ENCODE assay signal across 8 cellular contexts in the genomic region with DNA sequence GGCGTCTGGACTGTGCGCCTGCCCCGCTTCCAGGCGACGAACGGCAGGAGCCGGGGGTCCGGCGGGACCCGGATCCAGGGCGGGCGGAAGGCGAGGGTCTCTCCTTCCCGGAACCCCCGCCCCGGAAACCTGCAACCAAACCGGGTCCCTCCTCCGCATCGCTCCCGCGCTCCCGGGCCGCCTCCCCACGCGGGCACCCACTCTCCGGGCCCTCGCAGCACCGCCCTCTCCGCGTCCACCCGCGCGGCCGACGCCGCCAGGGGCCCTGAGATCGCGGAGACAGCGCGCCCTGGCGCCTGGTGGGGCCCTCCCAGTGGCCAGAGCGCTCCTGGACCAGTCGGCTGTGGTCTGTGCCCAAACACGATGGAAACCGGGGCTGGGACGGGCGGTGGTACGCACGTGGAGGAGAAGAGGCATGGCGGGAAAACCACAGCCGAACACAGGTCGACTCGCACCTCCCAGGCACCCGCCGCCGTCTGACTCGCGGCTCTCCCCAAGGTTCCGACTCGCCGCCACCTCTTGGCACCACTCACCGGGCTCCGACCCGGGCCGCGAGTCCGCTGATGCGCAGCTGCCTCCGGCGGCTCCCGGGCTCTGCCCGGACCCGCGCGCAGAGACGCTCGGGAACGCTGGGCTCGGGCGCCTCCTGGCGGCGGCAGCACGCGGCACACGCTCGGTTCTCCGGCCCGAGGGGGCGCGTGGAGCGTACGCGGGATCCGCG. TPM values are rescaled to one million over a fixed set of nuclear protein-coding genes. Genes with fewer than 3 reads are reported as not detected.
A peak's percentile ranks its signal among the peaks of the same experiment; 100 is the strongest.
DNase-seq lines count a peak whose midpoint lies in the region; ATAC-seq, FAIRE-seq and TF ChIP-seq lines count a peak whose summit lies in the region.

No MANE protein-coding gene starts in this region.

- POLR2A ChIA-PET in activated CD4-positive, alpha-beta T cell treated with anti-CD3 and anti-CD28 coated beads for 36 hours (lab: Charles Lee) = interaction anchor here (0.7 kb wide), 1 partner anchor 270 kb away, joined by 4 read pairs; no protein-coding TSS in a partner anchor

- WGBS in HUES64 = under 1% methylated on average over 95 of the region's 95 CpGs

- H3K9me3 Mint-ChIP-seq in activated CD4-positive, alpha-beta T cell treated with anti-CD3 and anti-CD28 coated beads for 36 hours (ENCODE audit: low read depth) = no peaks in the 10 kb centered on the region
- H3K9me3 Mint-ChIP-seq in chondrocyte (ENCODE audit: low read depth) = no peaks in the 10 kb centered on the region

- H3K9me3 ChIP-seq in HUES64 (ENCODE audit: insufficient read depth, low read depth, low read length) = no peaks in the 10 kb centered on the region

- no peak for DNase-seq in D721Med (ENCODE audit: insufficient read length, low spot score)
- peak; percentile 86 for DNase-seq in activated CD4-positive, alpha-beta T cell treated with anti-CD3 and anti-CD28 coated beads for 36 hours
- no peak for DNase-seq in chondrocyte (ENCODE audit: low spot score)
- peak; percentile 81 for DNase-seq in left kidney (ENCODE audit: low read depth, low spot score)
- DNase-seq in stimulated activated CD4-positive, alpha-beta T cell treated with anti-CD3 and anti-CD28 coated beads, Interleukin-4, amount 100 ng/mL, for 1 hour = peak; percentile 79
- DNase-seq in NCI-H1092 (lab: John Stamatoyannopoulos, UW) = no peak

- no peak overlapping the region for H3K27ac Mint-ChIP-seq in activated CD4-positive, alpha-beta T cell treated with anti-CD3 and anti-CD28 coated beads for 36 hours
- no peak overlapping the region for H3K27ac Mint-ChIP-seq in chondrocyte (ENCODE audit: unreplicated experiment)

- peaks cover 28% of the 10 kb centered on the region for H3K4me1 Mint-ChIP-seq in activated CD4-positive, alpha-beta T cell treated with anti-CD3 and anti-CD28 coated beads for 36 hours
- peaks cover 24% of the 10 kb centered on the region for H3K4me1 Mint-ChIP-seq in chondrocyte (ENCODE audit: low read depth)

- H3K27me3 ChIP-seq in HUES64 (ENCODE audit: insufficient read depth, low read length) = peaks cover 82% of the 10 kb centered on the region

- peak overlapping the region; percentile 59 for H3K4me3 Mint-ChIP-seq in activated CD4-positive, alpha-beta T cell treated with anti-CD3 and anti-CD28 coated beads for 36 hours
- H3K4me3 Mint-ChIP-seq in chondrocyte (ENCODE audit: unreplicated experiment) = peak overlapping the region; percentile 19

- peak overlapping the region; percentile 46; the same call in 1 of the 2 replicates for H3K9ac ChIP-seq in HUES64 (ENCODE audit: low read depth, low read length)

- CTCF ChIA-PET in activated CD4-positive, alpha-beta T cell treated with anti-CD3 and anti-CD28 coated beads for 36 hours (lab: Charles Lee) = interaction anchor here (0.5 to 7.5 kb wide), 31 partner anchors 9 to 667 kb away, joined by 3 to 179 read pairs (median 4); a partner anchor contains a TSS

- 0 out of 2 replicates have a peak, but pooled peaks cover 8% of the 10 kb centered on the region for H3K4me1 ChIP-seq in HUES64 (ENCODE audit: insufficient read depth, low read length)

- H3K4me3 ChIP-seq in HUES64 (ENCODE audit: low read length) = peak overlapping the region; percentile 62

- peaks cover 55% of the 10 kb centered on the region for H3K27me3 Mint-ChIP-seq in activated CD4-positive, alpha-beta T cell treated with anti-CD3 and anti-CD28 coated beads for 36 hours
- peaks cover 76% of the 10 kb centered on the region for H3K27me3 Mint-ChIP-seq in chondrocyte (ENCODE audit: low read depth)

- no peak overlapping the region for H3K27ac ChIP-seq in HUES64 (ENCODE audit: low read depth, low read length)

- no peaks in the 10 kb centered on the region for H3K36me3 ChIP-seq in HUES64 (ENCODE audit: insufficient read depth, low read length)

- H3K36me3 Mint-ChIP-seq in activated CD4-positive, alpha-beta T cell treated with anti-CD3 and anti-CD28 coated beads for 36 hours (ENCODE audit: low read depth) = peaks cover 4% of the 10 kb centered on the region
- peaks cover 2% of the 10 kb centered on the region for H3K36me3 Mint-ChIP-seq in chondrocyte (ENCODE audit: low read depth)

- peak; percentile 70 for ATAC-seq in activated CD4-positive, alpha-beta T cell treated with anti-CD3 and anti-CD28 coated beads for 36 hours
- no peak for ATAC-seq in GM21737 (IDR thresholded peaks at IDR 0.05; ENCODE audit: unreplicated experiment)

- TF ChIP-seq CTCF in D721Med (IDR thresholded peaks at IDR 0.05; ENCODE audit: insufficient read depth, missing control alignments) (peak; percentile 64), chondrocyte (IDR thresholded peaks at IDR 0.05) (peak; percentile 88)

- FAIRE-seq in D721Med (lab: Jason Lieb, UNC) = no peak

- intact Hi-C loops in activated CD4-positive, alpha-beta T cell treated with anti-CD3 and anti-CD28 coated beads for 36 hours (cut with DNase I, micrococcal nuclease) = loop anchor here (1.0 to 5.0 kb wide), 15 partner anchors 15 to 1076 kb away; a partner anchor contains a TSS

RNA-seq across cellular contexts. Expression of a gene that starts 7.9 kb away (rescaled TPM):
- not detected for polyA plus RNA-seq in HUES64 (2013, experiment 1 of 2)
- polyA plus RNA-seq in HUES64 (2013, experiment 2 of 2) = not detected
- total RNA-seq in activated CD4-positive, alpha-beta T cell treated with anti-CD3 and anti-CD28 coated beads for 36 hours = not detected
- total RNA-seq in chondrocyte = not detected in 3 replicates

Comparison
In these comparisons a context has a peak if more than half of its experiments do, and no peak if none do; other contexts are left out.
1. DNase-seq: peak in activated CD4-positive, alpha-beta T cell treated with anti-CD3 and anti-CD28 coated beads for 36 hours (single experiment), left kidney (single experiment) and stimulated activated CD4-positive, alpha-beta T cell treated with anti-CD3 and anti-CD28 coated beads, Interleukin-4, amount 100 ng/mL, for 1 hour (single experiment); none in D721Med (single experiment), chondrocyte (single experiment) and NCI-H1092 (single experiment).